8 cellular contexts compared by ENCODE assay signal in the genomic region with DNA sequence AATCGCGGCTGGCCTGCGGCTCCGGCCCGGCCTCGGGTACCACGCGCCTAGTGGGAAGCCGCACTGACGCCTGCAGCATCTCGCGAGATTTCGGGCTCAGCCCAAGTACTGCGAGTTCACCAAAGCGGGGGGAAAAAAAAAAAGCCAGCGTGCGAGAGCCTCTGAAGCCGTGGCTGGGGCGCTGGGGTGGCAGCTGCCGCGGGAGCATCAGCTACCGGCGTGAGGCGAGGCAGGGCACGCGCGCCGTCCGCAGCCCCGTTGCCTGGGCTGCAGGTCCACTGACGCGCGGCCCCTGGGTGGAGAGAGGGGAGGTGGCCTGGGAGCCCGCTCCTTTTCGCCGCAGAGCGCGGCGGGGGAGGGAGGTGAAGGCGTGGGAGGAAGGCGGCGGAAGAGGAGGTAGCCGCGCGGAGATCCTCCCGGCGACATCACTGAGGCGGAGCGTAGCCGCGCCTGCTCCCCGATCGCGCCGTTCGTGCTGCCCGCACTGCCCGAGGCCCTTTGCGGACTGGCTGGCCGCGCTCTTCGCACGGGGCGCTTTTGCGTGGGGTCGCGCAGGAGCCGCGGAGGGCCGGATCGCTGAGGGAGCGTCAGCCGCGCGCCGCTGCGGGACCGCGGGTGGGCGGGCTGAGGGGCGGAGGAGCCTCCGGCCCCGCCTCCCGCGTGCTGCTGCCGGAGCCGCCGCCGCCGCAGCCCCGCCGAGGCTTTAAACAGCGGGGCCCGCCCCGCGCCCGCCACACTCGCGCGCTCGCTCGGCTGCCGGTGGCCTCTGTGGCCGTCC. TPM values are rescaled to one million over a fixed set of nuclear protein-coding genes. Genes with fewer than 3 reads are reported as not detected.
DNase-seq lines count a peak whose midpoint lies in the region; ATAC-seq, FAIRE-seq and TF ChIP-seq lines count a peak whose summit lies in the region.

A gene (plus strand): TSS at position 734 of the 778 bp plus-strand sequence. CDS start 189 bp downstream, outside the sequence.

- TF ChIP-seq CTCF in astrocyte (IDR thresholded peaks at IDR 0.05; ENCODE audit: insufficient read depth, low read depth, low read length), result no peak
- peak in 1 of 3 experiments; percentile 12 for TF ChIP-seq CTCF in vagina (IDR thresholded peaks at IDR 0.05)

- H3K36me3 ChIP-seq in astrocyte (ENCODE audit: insufficient read depth, low read length) (no peaks in the 10 kb centered on the region), rectal smooth muscle tissue (ENCODE audit: control insufficient read depth, insufficient read depth, low read length) (no peaks in the 10 kb centered on the region), vagina (no peaks in the 10 kb centered on the region)

- no peaks in the 10 kb centered on the region for H3K27me3 Mint-ChIP-seq in astrocyte (ENCODE audit: low read depth, unreplicated experiment)

- ATAC-seq in HG02970 (IDR thresholded peaks at IDR 0.05; ENCODE audit: low FRiP score, unreplicated experiment), result peak; percentile 64

- peaks cover 5% of the 10 kb centered on the region for H3K4me1 ChIP-seq in astrocyte (ENCODE audit: insufficient read depth, low read length)
- peaks cover 11% of the 10 kb centered on the region for H3K4me1 ChIP-seq in rectal smooth muscle tissue (ENCODE audit: control insufficient read depth, insufficient read depth, low read length)
- peaks cover 50% of the 10 kb centered on the region for H3K4me1 ChIP-seq in vagina

- peak within 1 kb of the TSS; percentile 97 for H2AFZ ChIP-seq in astrocyte (ENCODE audit: low read depth, low read length)

- FAIRE-seq in GM18507 (lab: Jason Lieb, UNC), result peak; percentile 93
- FAIRE-seq in astrocyte (lab: Jason Lieb, UNC), result no peak

- intact Hi-C loops in vagina (cut with DNase I), result loop anchor here (10.0 kb wide), 1 partner anchor 518 kb away; no protein-coding TSS in a partner anchor

- DNase-seq in GM18507 (ENCODE audit: extremely low spot score, insufficient read length, low read depth), result peak; percentile 77
- peak; percentile 40 for DNase-seq in NCI-H187 treated with DMSO at 0.1 percent for 48 hours (lab: John Stamatoyannopoulos, UW)
- DNase-seq in T-helper 22 cell (ENCODE audit: low read depth), result peak; percentile 87
- peak; percentile 93 for DNase-seq in astrocyte (ENCODE audit: low read depth)
- DNase-seq in hepatic stellate cell (ENCODE audit: low spot score), result peak; percentile 87
- peak in 1 of 2 donors; percentile 95 for DNase-seq in vagina (ENCODE audit: extremely low spot score in 2 of 2)

- H3K4me3 Mint-ChIP-seq in astrocyte (ENCODE audit: unreplicated experiment), result peak within 1 kb of the TSS; percentile 93

- peak within 1 kb of the TSS; percentile 92 for H3K9ac ChIP-seq in astrocyte (ENCODE audit: low read length)
- H3K9ac ChIP-seq in rectal smooth muscle tissue (ENCODE audit: low read length), result peak within 1 kb of the TSS; percentile 82

- peak within 1 kb of the TSS; percentile 95 for H3K4me3 ChIP-seq in astrocyte (ENCODE audit: insufficient read depth, low read depth, low read length)
- H3K4me3 ChIP-seq in rectal smooth muscle tissue (ENCODE audit: low read length), result peak within 1 kb of the TSS; percentile 90
- H3K4me3 ChIP-seq in vagina, result peak within 1 kb of the TSS; percentile 82 to 97

- H3K79me2 ChIP-seq in astrocyte (ENCODE audit: insufficient read depth, low read length), result peaks cover 58% of the 10 kb centered on the region

- H3K9me3 ChIP-seq in astrocyte (ENCODE audit: insufficient read depth, low read depth, low read length) (no peaks in the 10 kb centered on the region), vagina (no peaks in the 10 kb centered on the region)

- no peaks in the 10 kb centered on the region for H3K36me3 Mint-ChIP-seq in astrocyte (ENCODE audit: low read depth, unreplicated experiment)

- peak within 1 kb of the TSS; percentile 82 for H3K27ac Mint-ChIP-seq in astrocyte (ENCODE audit: unreplicated experiment)

- H3K4me1 Mint-ChIP-seq in astrocyte (ENCODE audit: low read depth, unreplicated experiment), result peaks cover 8% of the 10 kb centered on the region

- H3K27me3 ChIP-seq in astrocyte (ENCODE audit: insufficient read depth, low read length), result no peaks in the 10 kb centered on the region
- H3K27me3 ChIP-seq in rectal smooth muscle tissue (ENCODE audit: control insufficient read depth, insufficient read depth, low read length), result no peaks in the 10 kb centered on the region
- H3K27me3 ChIP-seq in vagina, result no peaks in the 10 kb centered on the region

- no peaks in the 10 kb centered on the region for H3K9me3 Mint-ChIP-seq in astrocyte (ENCODE audit: unreplicated experiment)

- H3K4me2 ChIP-seq in astrocyte (ENCODE audit: low read length), result peak within 1 kb of the TSS; percentile 90

- TF ChIP-seq POLR2A in vagina (IDR thresholded peaks at IDR 0.05), result peak in 1 of 2 donors; percentile 86

- peak within 1 kb of the TSS; percentile 91 for H3K27ac ChIP-seq in astrocyte (ENCODE audit: low read depth, low read length)
- peak within 1 kb of the TSS; percentile 96 for H3K27ac ChIP-seq in rectal smooth muscle tissue (ENCODE audit: low read depth, low read length)
- peak within 1 kb of the TSS; percentile 88 for H3K27ac ChIP-seq in vagina

- H4K20me1 ChIP-seq in astrocyte (ENCODE audit: insufficient read depth, low read length), result peaks cover 35% of the 10 kb centered on the region

RNA-seq across cellular contexts. Expression of the gene that starts here (rescaled TPM):
- 17.2 and 20.3 TPM in 2 replicates for total RNA-seq in astrocyte
- 15.7 TPM for total RNA-seq in vagina
